In the genomic region with DNA sequence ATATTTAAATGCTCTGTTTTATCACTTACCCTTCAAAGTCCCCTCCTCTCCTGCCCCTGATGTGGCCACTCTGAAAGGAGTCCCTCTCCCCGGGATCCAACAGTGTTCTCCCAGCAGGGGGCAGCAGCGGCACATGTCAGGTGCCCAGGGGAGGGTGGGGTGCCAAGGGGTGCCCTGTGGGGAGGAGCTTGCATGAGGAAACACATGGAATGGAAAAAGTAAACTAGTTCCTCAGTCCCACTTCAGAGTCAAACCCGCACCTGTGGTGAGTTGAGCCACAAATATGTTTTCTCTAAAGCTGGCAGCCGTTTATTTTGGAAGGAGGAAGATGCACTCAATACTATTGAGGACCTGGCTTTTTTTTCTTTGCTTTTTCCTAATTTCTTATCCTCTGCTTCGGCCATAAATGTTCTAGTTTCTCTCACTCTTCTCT, we compare ENCODE assay signal across 8 cellular contexts. TPM values are rescaled to one million over a fixed set of nuclear protein-coding genes. Genes with fewer than 3 reads are reported as not detected.
DNase-seq lines count a peak whose midpoint lies in the region; ATAC-seq and TF ChIP-seq lines count a peak whose summit lies in the region.

No MANE protein-coding gene starts in this region.

- POLR2A ChIA-PET in BJ (lab: Charles Lee) = no interaction called here

- no peak for DNase-seq in BJ (ENCODE audit: low read depth)
- DNase-seq in HuH-7 (ENCODE audit: low spot score) = peak; percentile 86
- peak; percentile 96 for DNase-seq in NOMO-1 treated with dmso at 0.1 percent for 144 hours (lab: John Stamatoyannopoulos, UW; ENCODE audit: unreplicated experiment)
- DNase-seq in activated CD8-positive, alpha-beta memory T cell treated with anti-CD3 and anti-CD28 coated beads for 24 hours = peak; percentile 99
- peak; percentile 97 for DNase-seq in effector CD8-positive, alpha-beta T cell (lab: John Stamatoyannopoulos, UW)
- peak; percentile 94 to 96 for DNase-seq in memory B cell (ENCODE audit: low spot score in 2 of 2)
- DNase-seq in stimulated activated CD8-positive, alpha-beta memory T cell treated with anti-CD3 and anti-CD28 coated beads, Interleukin-15, amount 100 ng/mL, for 48 hours (ENCODE audit: low read depth in 2 of 2) = peak; percentile 83 to 91

- CTCF ChIA-PET in BJ (lab: Yijun Ruan, JAX) = interaction anchor here (0.6 to 10.0 kb wide), 33 partner anchors 8 to 536 kb away, joined by 3 to 203 read pairs (median 4); a partner anchor contains a TSS

- H3K4me1 Mint-ChIP-seq in memory B cell = peaks cover 17% of the 10 kb centered on the region

- ATAC-seq in GM19328 (IDR thresholded peaks at IDR 0.05; ENCODE audit: unreplicated experiment) (peak; percentile 68), memory B cell (ENCODE audit: low read depth) (peak; percentile 87)

- peaks cover 2% of the 10 kb centered on the region for H3K27me3 ChIP-seq in BJ (ENCODE audit: control insufficient read depth, insufficient read depth, low read length)

- no peaks in the 10 kb centered on the region for H3K36me3 Mint-ChIP-seq in memory B cell

- H3K27me3 Mint-ChIP-seq in memory B cell = no peaks in the 10 kb centered on the region

- H3K36me3 ChIP-seq in BJ (ENCODE audit: control insufficient read depth, insufficient read depth, low read length) = no peaks in the 10 kb centered on the region

- TF ChIP-seq CTCF in BJ (IDR thresholded peaks at IDR 0.05; ENCODE audit: insufficient read depth, low read depth, low read length) = peak; percentile 95

- H3K27ac Mint-ChIP-seq in memory B cell = peak overlapping the region; percentile 79

- H3K9me3 Mint-ChIP-seq in memory B cell = peaks cover 1% of the 10 kb centered on the region

- no peak overlapping the region for H3K4me3 ChIP-seq in BJ (ENCODE audit: low read depth, low read length)

- peak overlapping the region; percentile 49 for H3K4me3 Mint-ChIP-seq in memory B cell

RNA-seq across cellular contexts. Expression of a gene that starts 30.1 kb away (rescaled TPM):
- 0.06 and 0.07 TPM in 2 replicates for polyA plus RNA-seq in BJ (2011; rRNA removed)
- 0.10 TPM in 1 of 2 replicates, not detected in the other for polyA minus RNA-seq in BJ (2011; rRNA and poly(A)+ RNA removed)

RNA-seq across cellular contexts. Expression of a gene that starts 40.9 kb away (rescaled TPM):
- 2.2 and 5.1 TPM in 2 replicates for polyA plus RNA-seq in BJ (2011; rRNA removed)
- polyA minus RNA-seq in BJ (2011; rRNA and poly(A)+ RNA removed) = 1.5 and 1.9 TPM in 2 replicates

RNA-seq across cellular contexts. Expression of a gene that starts 41.0 kb away (rescaled TPM):
- polyA plus RNA-seq in BJ (2011; rRNA removed) = 4.2 and 7.3 TPM in 2 replicates
- 1.5 and 4.8 TPM in 2 replicates for polyA minus RNA-seq in BJ (2011; rRNA and poly(A)+ RNA removed)
